Comparison of ENCODE assay signal across 10 cellular contexts in genomic region chr11:69588270-69588669, GRCh38. TPM values are rescaled to one million over a fixed set of nuclear protein-coding genes. Genes with fewer than 3 reads are reported as not detected.
DNase-seq lines count a peak whose midpoint lies in the region; ATAC-seq, FAIRE-seq and TF ChIP-seq lines count a peak whose summit lies in the region.
"Had no signal": no experiment of that assay in that cellular context is flagged by ENCODE, and none has a peak within 500 bp of the region (broad histone marks: within the 10 kb centered on the region; RNA-seq: fewer than 3 reads in every experiment).

No MANE protein-coding gene starts in this region.

- H3K27me3 Mint-ChIP-seq in HFFc6 (ENCODE audit: insufficient read depth) (no peaks in the 10 kb centered on the region; the same call in none of the 2 replicates), astrocyte (ENCODE audit: low read depth, unreplicated experiment) (peaks cover 4% of the 10 kb centered on the region)

- H3K79me2 ChIP-seq in astrocyte (ENCODE audit: insufficient read depth, low read length) = no peaks in the 10 kb centered on the region
- H3K79me2 ChIP-seq: parathyroid adenoma had no signal

- H3K36me3 Mint-ChIP-seq in HFFc6 (ENCODE audit: low read depth) (peaks cover 15% of the 10 kb centered on the region), astrocyte (ENCODE audit: low read depth, unreplicated experiment) (peaks cover 1% of the 10 kb centered on the region)

- DNase-seq in AG04449 (ENCODE audit: low read depth, low spot score) (peak; percentile 55), HFFc6 (peak; percentile 95), astrocyte (ENCODE audit: low read depth) (peak; percentile 58), islet precursor cell (peak; percentile 70), NCI-H146 treated with DMSO at 0.1 percent for 48 hours (lab: John Stamatoyannopoulos, UW; ENCODE audit: unreplicated experiment) (no peak), left lobe of liver (ENCODE audit: low spot score) (no peak), GDM1 (lab: John Stamatoyannopoulos, UW) (no peak)
- DNase-seq: NCI-H774 had no signal

- POLR2A ChIA-PET in AG04449 (lab: Yijun Ruan, JAX) = interaction anchor here (0.6 to 1.5 kb wide), 9 partner anchors 21 to 361 kb away, joined by 3 to 9 read pairs (median 3); no protein-coding TSS in a partner anchor

- no peaks in the 10 kb centered on the region for H3K36me3 ChIP-seq in astrocyte (ENCODE audit: insufficient read depth, low read length)

- H2AFZ ChIP-seq in astrocyte (ENCODE audit: low read depth, low read length) = no peak overlapping the region
- H2AFZ ChIP-seq: parathyroid adenoma had no signal

- H3K9ac ChIP-seq in astrocyte (ENCODE audit: low read length) = peak overlapping the region; percentile 8
- H3K9ac ChIP-seq: parathyroid adenoma had no signal

- peak overlapping the region; percentile 54 for H3K4me2 ChIP-seq in astrocyte (ENCODE audit: low read length)

- H3K27ac ChIP-seq in astrocyte (ENCODE audit: low read depth, low read length) = peak overlapping the region; percentile 58
- H3K27ac ChIP-seq: parathyroid adenoma had no signal

- FAIRE-seq in astrocyte (lab: Jason Lieb, UNC) = peak; percentile 29

- H3K9me3 Mint-ChIP-seq in HFFc6 = peaks cover 11% of the 10 kb centered on the region; the same call in 1 of the 2 replicates
- H3K9me3 Mint-ChIP-seq in astrocyte (ENCODE audit: unreplicated experiment) = peaks cover 6% of the 10 kb centered on the region

- H3K27ac Mint-ChIP-seq in HFFc6 (peak overlapping the region; percentile 99), astrocyte (ENCODE audit: unreplicated experiment) (no peak overlapping the region)

- CTCF ChIA-PET in AG04449 (lab: Yijun Ruan, JAX) = interaction anchor here (1.2 to 3.5 kb wide), 13 partner anchors 9 to 295 kb away, joined by 3 to 35 read pairs (median 6); no protein-coding TSS in a partner anchor

- no peaks in the 10 kb centered on the region for H3K9me3 ChIP-seq in astrocyte (ENCODE audit: insufficient read depth, low read depth, low read length)

- ATAC-seq in HG02870 (IDR thresholded peaks at IDR 0.05; ENCODE audit: unreplicated experiment) (no peak), left lobe of liver (no peak)

- no peaks in the 10 kb centered on the region for H3K27me3 ChIP-seq in astrocyte (ENCODE audit: insufficient read depth, low read length)

- H3K4me1 Mint-ChIP-seq in HFFc6 (ENCODE audit: low read depth) (peaks cover 42% of the 10 kb centered on the region), astrocyte (ENCODE audit: low read depth, unreplicated experiment) (peaks cover 11% of the 10 kb centered on the region)

- TF ChIP-seq CTCF in AG04449 (IDR thresholded peaks at IDR 0.05; ENCODE audit: insufficient read depth, low read length, missing control alignments) = peak; percentile 20
- TF ChIP-seq CTCF in HFFc6 (IDR thresholded peaks at IDR 0.05) = peak; percentile 75
- peak; percentile 21 for TF ChIP-seq CTCF in astrocyte (IDR thresholded peaks at IDR 0.05; ENCODE audit: insufficient read depth, low read depth, low read length)

- H3K4me3 ChIP-seq in AG04449 (ENCODE audit: low read depth, low read length) (no peak overlapping the region), astrocyte (ENCODE audit: insufficient read depth, low read depth, low read length) (no peak overlapping the region)

- no peaks in the 10 kb centered on the region for H4K20me1 ChIP-seq in astrocyte (ENCODE audit: insufficient read depth, low read length)

- H3K4me3 Mint-ChIP-seq in HFFc6 = peak overlapping the region; percentile 80
- no peak overlapping the region for H3K4me3 Mint-ChIP-seq in astrocyte (ENCODE audit: unreplicated experiment)

- peaks cover 12% of the 10 kb centered on the region for H3K4me1 ChIP-seq in astrocyte (ENCODE audit: insufficient read depth, low read length)
- H3K4me1 ChIP-seq: parathyroid adenoma had no signal

RNA-seq across cellular contexts. Expression of gene CCND1, which starts 52.7 kb away (rescaled TPM):
- 1,000 to 10,000 TPM; 1,259 to 2,084 (median 1,434) TPM for total RNA-seq in HFFc6 (2021; fragmentation: NEBNext Ultra II Directional; extraction: Animal tissue kit (Norgen Biotek cat#: 25700))
- total RNA-seq in astrocyte (248 and 482 TPM in 2 replicates), left lobe of liver (82.6 TPM)

Comparison
In these comparisons a context has a peak if more than half of its experiments do, and no peak if none do; other contexts are left out.
1. DNase-seq: peak in AG04449 (single experiment), HFFc6 (single experiment), astrocyte (single experiment) and islet precursor cell (single experiment); none in NCI-H146 treated with DMSO at 0.1 percent for 48 hours (single experiment), left lobe of liver (single experiment) and GDM1 (single experiment).
2. CTCF ChIP-seq: peak in every context shown above with its lines; median percentile 75 in HFFc6; 21 in astrocyte; 20 in AG04449.